Comparison of ENCODE assay signal across 8 cellular contexts in genomic region chr5:159210306-159210722, GRCh38. TPM values are rescaled to one million over a fixed set of nuclear protein-coding genes. Genes with fewer than 3 reads are reported as not detected.
DNase-seq lines count a peak whose midpoint lies in the region; ATAC-seq, FAIRE-seq and TF ChIP-seq lines count a peak whose summit lies in the region.

No MANE protein-coding gene starts in this region.

- no peaks in the 10 kb centered on the region for H3K27me3 ChIP-seq in muscle layer of colon (ENCODE audit: control insufficient read depth in 1 of 2, insufficient read depth in 2 of 2, low read length in 2 of 2)

- no TSS peak for BruUV-seq in Calu3 (replicated peaks; lab: Mats Ljungman, UMichigan)

- ATAC-seq in activated naive CD8-positive, alpha-beta T cell treated with anti-CD3 and anti-CD28 coated beads, Interleukin-2, amount 10 ng/mL, durations not matched to agents 7 days and 5 days (ENCODE audit: low read depth): no peak

- H3K4me1 Mint-ChIP-seq in Calu3 (ENCODE audit: low read depth, unreplicated experiment): peaks cover 65% of the 10 kb centered on the region
- peaks cover 40% of the 10 kb centered on the region for H3K4me1 Mint-ChIP-seq in activated naive CD8-positive, alpha-beta T cell treated with anti-CD3 and anti-CD28 coated beads, Interleukin-2, amount 10 ng/mL, durations not matched to agents 7 days and 5 days

- intact Hi-C loops in Calu3 (cut with micrococcal nuclease; ENCODE audit: unreplicated experiment) (loop anchor here (5.0 to 10.0 kb wide), 2 partner anchors 107 to 1326 kb away; no protein-coding TSS in a partner anchor), posterior vena cava (cut with DNase I) (no loop called here)

- peaks cover 80% of the 10 kb centered on the region for H3K36me3 Mint-ChIP-seq in Calu3 (ENCODE audit: insufficient read depth, unreplicated experiment)
- H3K36me3 Mint-ChIP-seq in activated naive CD8-positive, alpha-beta T cell treated with anti-CD3 and anti-CD28 coated beads, Interleukin-2, amount 10 ng/mL, durations not matched to agents 7 days and 5 days: peaks cover 15% of the 10 kb centered on the region

- no peaks in the 10 kb centered on the region for H3K27me3 Mint-ChIP-seq in Calu3 (ENCODE audit: unreplicated experiment)
- H3K27me3 Mint-ChIP-seq in activated naive CD8-positive, alpha-beta T cell treated with anti-CD3 and anti-CD28 coated beads, Interleukin-2, amount 10 ng/mL, durations not matched to agents 7 days and 5 days: no peaks in the 10 kb centered on the region

- no peak overlapping the region for H3K27ac ChIP-seq in muscle layer of colon (ENCODE audit: low read depth, low read length)

- peak overlapping the region; percentile 95 for H3K4me3 Mint-ChIP-seq in Calu3 (ENCODE audit: low read depth, unreplicated experiment)
- peak overlapping the region; percentile 88 for H3K4me3 Mint-ChIP-seq in activated naive CD8-positive, alpha-beta T cell treated with anti-CD3 and anti-CD28 coated beads, Interleukin-2, amount 10 ng/mL, durations not matched to agents 7 days and 5 days

- CTCF ChIA-PET in Calu3 (lab: Charles Lee): interaction anchor here (1.6 kb wide), 1 partner anchor 32 kb away, joined by 3 read pairs; no protein-coding TSS in a partner anchor

- DNase-seq in Calu3 (peak; percentile 29), LNCaP clone FGC (ENCODE audit: low read depth) (peak; percentile 75), DMS79 treated with DMSO at 0.1 percent for 48 hours (lab: John Stamatoyannopoulos, UW) (no peak), posterior vena cava (ENCODE audit: low spot score) (no peak), RCC 7860 (ENCODE audit: low spot score) (no peak), epidermal melanocyte (ENCODE audit: insufficient read length, low spot score) (no peak)
- no peak for DNase-seq in activated naive CD8-positive, alpha-beta T cell treated with anti-CD3 and anti-CD28 coated beads, Interleukin-2, amount 10 ng/mL, durations not matched to agents 7 days and 5 days

- FAIRE-seq in RCC 7860 (lab: Jason Lieb, UNC): no peak

- peak overlapping the region; percentile 57 for H3K9ac ChIP-seq in muscle layer of colon (ENCODE audit: low read length)

- H3K4me1 ChIP-seq in muscle layer of colon (ENCODE audit: insufficient read depth, low read length): peaks cover 25% of the 10 kb centered on the region

- no peaks in the 10 kb centered on the region for H3K9me3 Mint-ChIP-seq in Calu3 (ENCODE audit: low read depth, unreplicated experiment)
- H3K9me3 Mint-ChIP-seq in activated naive CD8-positive, alpha-beta T cell treated with anti-CD3 and anti-CD28 coated beads, Interleukin-2, amount 10 ng/mL, durations not matched to agents 7 days and 5 days: no peaks in the 10 kb centered on the region

- POLR2A ChIA-PET in activated naive CD8-positive, alpha-beta T cell treated with anti-CD3 and anti-CD28 coated beads, Interleukin-2, amount 10 ng/mL, durations not matched to agents 7 days and 5 days (lab: Charles Lee): no interaction called here

- no peaks in the 10 kb centered on the region for H3K36me3 ChIP-seq in muscle layer of colon (ENCODE audit: insufficient read depth, low read length)

- TF ChIP-seq CTCF in Calu3 (IDR thresholded peaks at IDR 0.05; ENCODE audit: unreplicated experiment) (no peak), LNCaP clone FGC (IDR thresholded peaks at IDR 0.05; ENCODE audit: control insufficient read depth, extremely low read depth, insufficient read depth) (no peak)

- H3K4me3 ChIP-seq in LNCaP clone FGC (ENCODE audit: low read depth, low read length) (peak overlapping the region; percentile 82), muscle layer of colon (ENCODE audit: low read depth in 1 of 2, low read length in 2 of 2) (peak overlapping the region in 1 of 2 donors; percentile 86)

- peak overlapping the region; percentile 77 for H3K27ac Mint-ChIP-seq in Calu3 (ENCODE audit: unreplicated experiment)
- H3K27ac Mint-ChIP-seq in activated naive CD8-positive, alpha-beta T cell treated with anti-CD3 and anti-CD28 coated beads, Interleukin-2, amount 10 ng/mL, durations not matched to agents 7 days and 5 days: peak overlapping the region; percentile 92

- H3K9me3 ChIP-seq in muscle layer of colon (ENCODE audit: low read length): no peaks in the 10 kb centered on the region

RNA-seq across cellular contexts. Expression of gene RNF145, which starts 1.0 kb away (rescaled TPM):
- total RNA-seq in Calu3 (2022): 169 and 193 TPM in 2 replicates
- total RNA-seq in activated naive CD8-positive, alpha-beta T cell treated with anti-CD3 and anti-CD28 coated beads, Interleukin-2, amount 10 ng/mL, durations not matched to agents 7 days and 5 days: 100 to 1,000 TPM; 102 to 107 TPM
- 10 to 100 TPM; 49.2 to 52.1 TPM for total RNA-seq in posterior vena cava

RNA-seq across cellular contexts. Expression of gene UBLCP1, which starts 52.8 kb away (rescaled TPM):
- 35.8 and 39.5 TPM in 2 replicates for total RNA-seq in Calu3 (2022)
- total RNA-seq in activated naive CD8-positive, alpha-beta T cell treated with anti-CD3 and anti-CD28 coated beads, Interleukin-2, amount 10 ng/mL, durations not matched to agents 7 days and 5 days: 10 to 100 TPM; 28.7 to 30.8 TPM
- total RNA-seq in posterior vena cava: 10 to 100 TPM; 26.5 to 30.9 TPM

Comparison
In these comparisons a context has a peak if more than half of its experiments do, and no peak if none do; other contexts are left out.
1. DNase-seq: peak in Calu3 (single experiment) and LNCaP clone FGC (single experiment); none in activated naive CD8-positive, alpha-beta T cell treated with anti-CD3 and anti-CD28 coated beads, Interleukin-2, amount 10 ng/mL, durations not matched to agents 7 days and 5 days (single experiment), DMS79 treated with DMSO at 0.1 percent for 48 hours (single experiment), posterior vena cava (single experiment), RCC 7860 (single experiment) and epidermal melanocyte (single experiment).